1 cellular context compared by ENCODE assay signal in the genomic region with DNA sequence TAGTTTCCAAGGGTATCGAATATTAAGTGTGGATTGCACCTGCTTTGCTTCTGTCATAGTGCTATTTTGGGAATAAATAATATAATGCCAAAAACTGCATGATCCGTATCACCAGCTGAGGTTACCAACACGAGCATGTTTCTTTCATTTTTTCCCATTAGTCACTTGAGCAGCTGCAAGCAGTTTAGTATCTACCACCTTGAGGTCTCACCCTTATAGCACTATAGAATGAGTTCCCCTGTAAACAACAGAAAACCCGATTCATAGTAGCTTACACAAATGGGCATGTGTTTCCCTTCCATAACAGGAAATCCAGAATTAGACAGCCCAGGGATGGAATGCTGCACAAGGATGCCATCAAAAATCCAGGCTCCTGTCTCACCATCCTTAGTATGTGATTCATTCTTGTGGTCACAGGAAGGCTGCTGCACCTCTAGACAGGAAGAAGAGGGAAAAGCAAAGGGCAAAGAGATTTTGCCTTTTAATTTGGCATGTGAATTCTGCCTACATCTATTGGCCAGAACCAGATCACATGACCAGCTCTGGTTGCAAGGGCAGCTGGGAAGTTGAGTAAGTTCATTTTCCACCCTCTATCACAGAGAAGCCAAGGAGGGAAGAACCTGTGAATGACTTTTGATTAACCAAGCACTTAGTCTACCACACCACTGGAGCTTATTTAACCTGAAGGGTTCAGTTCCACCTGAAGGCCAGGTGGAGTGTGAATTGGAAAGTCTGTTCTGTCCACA.
TF ChIP-seq lines count a peak whose summit lies in the region.

No MANE protein-coding gene starts in this region.

TF ChIP-seq in endothelial cell of umbilical vein, 7 proteins besides CTCF, POLR2A, EP300 and RAD21 (continued from another document):
- TF ChIP-seq JUN (IDR thresholded peaks at IDR 0.05; ENCODE audit: borderline replicate concordance, insufficient read depth, insufficient read length, low read depth) (no peak), EZH2 (IDR thresholded peaks at IDR 0.05; ENCODE audit: borderline replicate concordance, low read depth, low read length, severe bottlenecking) (no peak)
